In genomic region chrX:9318761-9319160, GRCh38 we compare ENCODE assay signal across 10 cellular contexts.
"Had no signal": no experiment of that assay in that cellular context is flagged by ENCODE, and none has a peak within 500 bp of the region (broad histone marks: within the 10 kb centered on the region; RNA-seq: fewer than 3 reads in every experiment).

No MANE protein-coding gene starts in this region.

- ATAC-seq: left lung had no signal

- DNase-seq: activated CD8-positive, alpha-beta memory T cell treated with anti-CD3 and anti-CD28 coated beads for 24 hours; activated CD8-positive, alpha-beta memory T cell treated with anti-CD3 and anti-CD28 coated beads, Interleukin-2, amount 50 U/mL, for 4 hours; activated T-cell treated with anti-CD3 and anti-CD28 coated beads, Interleukin-2, amount 50 U/mL, for 24 hours; central memory CD4-positive, alpha-beta T cell; colonic mucosa; glutamatergic neuron; left lung; spleen; stimulated activated CD4-positive, alpha-beta T cell treated with anti-CD3 and anti-CD28 coated beads, Interleukin-4, amount 100 ng/mL, for 24 hours; stimulated activated naive CD4-positive, alpha-beta T cell treated with Interleukin-2 at 50 U/mL for 16 hours had no signal
